In genomic region chr22:23787910-23788309, GRCh38 we compare ENCODE assay signal across 8 cellular contexts. TPM values are rescaled to one million over a fixed set of nuclear protein-coding genes. Genes with fewer than 3 reads are reported as not detected.
A peak's percentile ranks its signal among the peaks of the same experiment; 100 is the strongest.
DNase-seq lines count a peak whose midpoint lies in the region; ATAC-seq and TF ChIP-seq lines count a peak whose summit lies in the region.

No MANE protein-coding gene starts in this region.

- H3K36me3 Mint-ChIP-seq in activated CD8-positive, alpha-beta memory T cell treated with anti-CD3 and anti-CD28 coated beads, Interleukin-2, amount 10 ng/mL, durations not matched to agents 7 days and 5 days, result peaks cover 8% of the 10 kb centered on the region

- peak overlapping the region; percentile 82 for H3K27ac Mint-ChIP-seq in activated CD8-positive, alpha-beta memory T cell treated with anti-CD3 and anti-CD28 coated beads, Interleukin-2, amount 10 ng/mL, durations not matched to agents 7 days and 5 days

- peak overlapping the region; percentile 94 for H3K4me3 Mint-ChIP-seq in activated CD8-positive, alpha-beta memory T cell treated with anti-CD3 and anti-CD28 coated beads, Interleukin-2, amount 10 ng/mL, durations not matched to agents 7 days and 5 days

- H3K36me3 ChIP-seq in ascending aorta (peaks cover under 1 to 13% of the 10 kb centered on the region in 2 donors), right lobe of liver (peaks cover 0 to 7% (median 0%) of the 10 kb centered on the region in 4 donors), thyroid gland (peaks cover 0 to 7% of the 10 kb centered on the region in 2 donors)

- no peak for DNase-seq in activated CD8-positive, alpha-beta memory T cell treated with anti-CD3 and anti-CD28 coated beads, Interleukin-2, amount 10 ng/mL, durations not matched to agents 7 days and 5 days
- no peak for DNase-seq in activated CD8-positive, alpha-beta memory T cell treated with anti-CD3 and anti-CD28 coated beads for 24 hours
- DNase-seq in ascending aorta (ENCODE audit: low spot score in 2 of 2), result no peak
- peak in 1 of 3 donors; percentile 11 for DNase-seq in right lobe of liver
- no peak for DNase-seq in thyroid gland
- DNase-seq in DMS53 treated with DMSO at 0.1 percent for 48 hours (lab: John Stamatoyannopoulos, UW; ENCODE audit: unreplicated experiment), result no peak
- DNase-seq in NCI-H1105 treated with DMSO at 0.1 percent for 48 hours (lab: John Stamatoyannopoulos, UW), result no peak
- DNase-seq in RKO (ENCODE audit: low spot score), result no peak

- H3K4me3 ChIP-seq in ascending aorta, result peak overlapping the region; percentile 93 to 99
- H3K4me3 ChIP-seq in right lobe of liver, result peak overlapping the region; percentile 87 to 95 (median 92)
- peak overlapping the region; percentile 47 to 94 (median 52) for H3K4me3 ChIP-seq in thyroid gland (replicated peaks in 1 of 3)

- H3K4me1 Mint-ChIP-seq in activated CD8-positive, alpha-beta memory T cell treated with anti-CD3 and anti-CD28 coated beads, Interleukin-2, amount 10 ng/mL, durations not matched to agents 7 days and 5 days, result peaks cover 54% of the 10 kb centered on the region

- WGBS in right lobe of liver (ENCODE audit: insufficient coverage, low coverage, low lambda C conversion rate, missing lambda C conversion rate), result 43% methylated on average over 2 of the region's 3 CpGs
- WGBS in thyroid gland, 2 donors, result 54 to 63% methylated on average over 3 of the region's 3 CpGs

- intact Hi-C loops in ascending aorta (cut with DNase I) (loop anchor here (2.0 kb wide), 1 partner anchor 15 kb away; the partner anchor contains the start of gene MMP11), right lobe of liver (cut with DNase I) (no loop called here), thyroid gland (cut with DNase I) (loop anchor here (5.0 kb wide), 1 partner anchor 54 kb away; no protein-coding TSS in a partner anchor)

- no peak for TF ChIP-seq CTCF in ascending aorta (IDR thresholded peaks at IDR 0.05)
- no peak for TF ChIP-seq CTCF in right lobe of liver (IDR thresholded peaks at IDR 0.05)
- no peak for TF ChIP-seq CTCF in thyroid gland (IDR thresholded peaks at IDR 0.05)

- no peak for ATAC-seq in activated CD8-positive, alpha-beta memory T cell treated with anti-CD3 and anti-CD28 coated beads, Interleukin-2, amount 10 ng/mL, durations not matched to agents 7 days and 5 days
- ATAC-seq in right lobe of liver, result no peak

- no peaks in the 10 kb centered on the region for H3K9me3 ChIP-seq in ascending aorta
- H3K9me3 ChIP-seq in right lobe of liver, result no peaks in the 10 kb centered on the region
- H3K9me3 ChIP-seq in thyroid gland, result no peaks in the 10 kb centered on the region

- no peak for TF ChIP-seq POLR2A in right lobe of liver (IDR thresholded peaks at IDR 0.05)
- TF ChIP-seq POLR2A in thyroid gland (IDR thresholded peaks at IDR 0.05), result no peak

- no peaks in the 10 kb centered on the region for H3K9me3 Mint-ChIP-seq in activated CD8-positive, alpha-beta memory T cell treated with anti-CD3 and anti-CD28 coated beads, Interleukin-2, amount 10 ng/mL, durations not matched to agents 7 days and 5 days (ENCODE audit: low read depth)

- no peaks in the 10 kb centered on the region for H3K27me3 ChIP-seq in ascending aorta
- H3K27me3 ChIP-seq in right lobe of liver, result no peaks in the 10 kb centered on the region
- H3K27me3 ChIP-seq in thyroid gland, result no peaks in the 10 kb centered on the region

- H3K4me1 ChIP-seq in ascending aorta (peaks cover 4 to 10% of the 10 kb centered on the region in 2 donors), right lobe of liver (peaks cover 0 to 48% (median 9%) of the 10 kb centered on the region in 4 donors), thyroid gland (peaks cover 21% of the 10 kb centered on the region in 2 donors)

- no peak overlapping the region for H3K27ac ChIP-seq in ascending aorta
- peak overlapping the region in 1 of 3 donors; percentile 98 for H3K27ac ChIP-seq in right lobe of liver
- H3K27ac ChIP-seq in thyroid gland, result no peak overlapping the region

- CTCF ChIA-PET in activated CD8-positive, alpha-beta memory T cell treated with anti-CD3 and anti-CD28 coated beads, Interleukin-2, amount 10 ng/mL, durations not matched to agents 7 days and 5 days (lab: Charles Lee), result interaction anchor here (0.7 to 2.7 kb wide), 7 partner anchors 14 to 61 kb away, joined by 3 to 7 read pairs (median 5); partner anchors contain the start of gene CHCHD10

- H3K27me3 Mint-ChIP-seq in activated CD8-positive, alpha-beta memory T cell treated with anti-CD3 and anti-CD28 coated beads, Interleukin-2, amount 10 ng/mL, durations not matched to agents 7 days and 5 days, result no peaks in the 10 kb centered on the region

RNA-seq across cellular contexts. Expression of gene SMARCB1, which starts 1.1 kb away (rescaled TPM):
- 100 to 1,000 TPM; 117 to 137 TPM for total RNA-seq in activated CD8-positive, alpha-beta memory T cell treated with anti-CD3 and anti-CD28 coated beads, Interleukin-2, amount 10 ng/mL, durations not matched to agents 7 days and 5 days
- total RNA-seq in ascending aorta (22.1 TPM), right lobe of liver (10 to 100 TPM; 19.9 to 70.2 (median 25.3) TPM), thyroid gland (100 to 1,000 TPM in 1 of 4 donors, 10 to 100 TPM in 3; 59.8 to 107 (median 75.4) TPM)

RNA-seq across cellular contexts. Expression of gene MMP11, which starts 15.3 kb away (rescaled TPM):
- total RNA-seq in activated CD8-positive, alpha-beta memory T cell treated with anti-CD3 and anti-CD28 coated beads, Interleukin-2, amount 10 ng/mL, durations not matched to agents 7 days and 5 days, result 1 to 10 TPM in 1 of 2 experiments, under 1 TPM in 1; 0.91 to 1.0 TPM
- total RNA-seq in ascending aorta (7.6 TPM), right lobe of liver (1 to 10 TPM in 2 of 6 experiments, under 1 TPM in 4; 0.59 to 1.3 (median 0.90) TPM), thyroid gland (1 to 10 TPM in 3 of 4 donors, under 1 TPM in 1; 0.38 to 2.3 (median 1.7) TPM)

RNA-seq across cellular contexts. Expression of gene CHCHD10, which starts 20.1 kb away (rescaled TPM):
- 100 to 1,000 TPM; 155 to 159 TPM for total RNA-seq in activated CD8-positive, alpha-beta memory T cell treated with anti-CD3 and anti-CD28 coated beads, Interleukin-2, amount 10 ng/mL, durations not matched to agents 7 days and 5 days
- total RNA-seq in ascending aorta (2.0 TPM), right lobe of liver (100 to 1,000 TPM; 133 to 416 (median 252) TPM), thyroid gland (100 to 1,000 TPM in 1 of 4 donors, 10 to 100 TPM in 2, 1 to 10 TPM in 1; 9.4 to 154 (median 47.0) TPM)

RNA-seq across cellular contexts. Expression of gene C22orf15, which starts 25.1 kb away (rescaled TPM):
- total RNA-seq in activated CD8-positive, alpha-beta memory T cell treated with anti-CD3 and anti-CD28 coated beads, Interleukin-2, amount 10 ng/mL, durations not matched to agents 7 days and 5 days, result 1 to 10 TPM in 1 of 2 experiments, under 1 TPM in 1; 0.77 to 2.8 TPM
- total RNA-seq in ascending aorta (not detected), right lobe of liver (not detected), thyroid gland (not detected)

RNA-seq across cellular contexts. Expression of gene VPREB3, which starts 33.7 kb away (rescaled TPM):
- under 1 TPM in 1 of 2 experiments, not detected in 1; 0.70 TPM for total RNA-seq in activated CD8-positive, alpha-beta memory T cell treated with anti-CD3 and anti-CD28 coated beads, Interleukin-2, amount 10 ng/mL, durations not matched to agents 7 days and 5 days
- total RNA-seq in ascending aorta, result not detected
- total RNA-seq in right lobe of liver, result 1 to 10 TPM in 2 of 6 experiments, under 1 TPM in 3, not detected in 1; 0.59 to 3.9 (median 0.70) TPM
- not detected for total RNA-seq in thyroid gland

Comparison
In these comparisons a context has a peak if more than half of its experiments do, and no peak if none do; other contexts are left out.
1. intact Hi-C loops: an anchor here in ascending aorta (2.0 kb wide) and thyroid gland (5.0 kb wide); none called in right lobe of liver.